20 cellular contexts compared by ENCODE assay signal in the genomic region with DNA sequence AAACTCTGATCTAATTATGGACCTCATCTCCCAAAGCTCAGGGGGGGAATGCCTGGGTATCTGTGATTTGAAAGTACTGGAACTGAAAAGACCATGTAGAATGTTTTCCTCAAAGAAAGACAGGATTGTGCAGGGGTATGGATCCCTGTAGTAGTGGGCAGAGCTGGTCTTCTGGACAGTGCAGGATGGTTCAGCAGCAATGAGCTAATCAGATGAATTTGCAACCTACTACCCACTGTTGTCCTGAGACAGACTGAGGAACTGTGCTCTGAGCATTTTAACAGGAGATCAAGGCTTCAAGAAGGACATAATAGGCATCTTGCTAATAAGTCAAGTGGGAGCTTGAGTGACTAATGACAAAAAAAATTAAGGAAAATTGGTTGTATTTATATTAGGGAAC.
DNase-seq lines count a peak whose midpoint lies in the region; ATAC-seq and TF ChIP-seq lines count a peak whose summit lies in the region.
"Had no signal": no experiment of that assay in that cellular context is flagged by ENCODE, and none has a peak within 500 bp of the region (broad histone marks: within the 10 kb centered on the region; RNA-seq: fewer than 3 reads in every experiment).

No MANE protein-coding gene starts in this region.

- no peak overlapping the region for H3K4ac ChIP-seq in mesendoderm (ENCODE audit: low read depth, low read length)

- peak overlapping the region; percentile 19 for H3K4me3 Mint-ChIP-seq in stimulated activated naive CD8-positive, alpha-beta T cell treated with anti-CD3 and anti-CD28 coated beads, Interleukin-15, Interleukin-2, amounts not matched to agents 100 ng/mL and 50 ng/mL, for 24 hours
- H3K4me3 Mint-ChIP-seq in activated CD4-positive, alpha-beta memory T cell treated with anti-CD3 and anti-CD28 coated beads, Interleukin-2, amount 10 ng/mL, durations not matched to agents 7 days and 5 days: peak overlapping the region; percentile 37
- H3K4me3 Mint-ChIP-seq: memory B cell, naive B cell had no signal

- H3K27me3 ChIP-seq in mesendoderm (ENCODE audit: insufficient read depth, low read length, poor library complexity) (no peaks in the 10 kb centered on the region), right lobe of liver (no peaks in the 10 kb centered on the region)
- H3K27me3 ChIP-seq: ascending aorta, esophagus squamous epithelium, sigmoid colon had no signal

- H3K4me1 ChIP-seq in mesendoderm (ENCODE audit: control insufficient read depth, low read depth, low read length): no peaks in the 10 kb centered on the region
- H3K4me1 ChIP-seq in right lobe of liver: no peaks in the 10 kb centered on the region
- H3K4me1 ChIP-seq: ascending aorta had no signal

- peaks cover 8% of the 10 kb centered on the region for H3K36me3 Mint-ChIP-seq in stimulated activated naive CD8-positive, alpha-beta T cell treated with anti-CD3 and anti-CD28 coated beads, Interleukin-15, Interleukin-2, amounts not matched to agents 100 ng/mL and 50 ng/mL, for 24 hours (ENCODE audit: low read depth)
- H3K36me3 Mint-ChIP-seq in activated CD4-positive, alpha-beta memory T cell treated with anti-CD3 and anti-CD28 coated beads, Interleukin-2, amount 10 ng/mL, durations not matched to agents 7 days and 5 days (ENCODE audit: low read depth): peaks cover 54% of the 10 kb centered on the region
- H3K36me3 Mint-ChIP-seq: memory B cell had no signal

- H3K4me3 ChIP-seq in epithelial cell of esophagus (ENCODE audit: low read length) (no peak overlapping the region), mesendoderm (ENCODE audit: low read length) (no peak overlapping the region), right lobe of liver (no peak overlapping the region)
- H3K4me3 ChIP-seq: ascending aorta, esophagus squamous epithelium, PC-9, sigmoid colon, thoracic aorta had no signal

- H3K36me3 ChIP-seq in mesendoderm (ENCODE audit: control insufficient read depth, insufficient read depth, low read length): no peaks in the 10 kb centered on the region
- H3K36me3 ChIP-seq in right lobe of liver: no peaks in the 10 kb centered on the region
- H3K36me3 ChIP-seq: ascending aorta, esophagus squamous epithelium, sigmoid colon, thoracic aorta had no signal

- no peak overlapping the region for H2BK5ac ChIP-seq in mesendoderm (ENCODE audit: low read length)

- ATAC-seq in stimulated activated naive CD8-positive, alpha-beta T cell treated with anti-CD3 and anti-CD28 coated beads, Interleukin-15, Interleukin-2, amounts not matched to agents 100 U/mL and 50 U/mL, for 24 hours: no peak
- no peak for ATAC-seq in right lobe of liver

- intact Hi-C loops in right lobe of liver (cut with DNase I): no loop called here

- H4K8ac ChIP-seq in mesendoderm (ENCODE audit: low read depth, low read length): no peak overlapping the region

- H3K4me2 ChIP-seq in mesendoderm (ENCODE audit: low read length): no peak overlapping the region
- H3K4me2 ChIP-seq: PC-9 had no signal

- no peak overlapping the region for H2AK5ac ChIP-seq in mesendoderm (ENCODE audit: low read length)

- POLR2A ChIA-PET in activated CD4-positive, alpha-beta memory T cell treated with anti-CD3 and anti-CD28 coated beads, Interleukin-2, amount 10 ng/mL, durations not matched to agents 7 days and 5 days (lab: Charles Lee): interaction anchor here (0.5 to 4.3 kb wide), 15 partner anchors 8 to 60 kb away, joined by 3 to 30 read pairs (median 6); no protein-coding TSS in a partner anchor

- H3K4me1 Mint-ChIP-seq in stimulated activated naive CD8-positive, alpha-beta T cell treated with anti-CD3 and anti-CD28 coated beads, Interleukin-15, Interleukin-2, amounts not matched to agents 100 ng/mL and 50 ng/mL, for 24 hours (ENCODE audit: low read depth): peaks cover 92% of the 10 kb centered on the region
- peaks cover 84% of the 10 kb centered on the region for H3K4me1 Mint-ChIP-seq in activated CD4-positive, alpha-beta memory T cell treated with anti-CD3 and anti-CD28 coated beads, Interleukin-2, amount 10 ng/mL, durations not matched to agents 7 days and 5 days

- no peak overlapping the region for H3K23ac ChIP-seq in mesendoderm (ENCODE audit: low read length)

- DNase-seq in stimulated activated naive CD8-positive, alpha-beta T cell treated with anti-CD3 and anti-CD28 coated beads, Interleukin-15, Interleukin-2, amounts not matched to agents 100 U/mL and 50 U/mL, for 24 hours: no peak
- DNase-seq in activated CD4-positive, alpha-beta memory T cell treated with anti-CD3 and anti-CD28 coated beads, Interleukin-2, amount 10 ng/mL, durations not matched to agents 7 days and 5 days: no peak
- peak; percentile 5 for DNase-seq in epithelial cell of esophagus (ENCODE audit: low read depth)
- no peak for DNase-seq in NCI-H2171 treated with DMSO at 0.1 percent for 48 hours (lab: John Stamatoyannopoulos, UW)
- no peak for DNase-seq in mesendoderm
- DNase-seq in right lobe of liver: no peak
- DNase-seq: cerebellar nuclear complex, DMS79 treated with DMSO at 0.1 percent for 48 hours, esophagus squamous epithelium, GOT3, naive B cell, NCI-H146, SIG-M5, sigmoid colon, T-helper 1 cell had no signal

- H3K18ac ChIP-seq in mesendoderm (ENCODE audit: low read length): no peak overlapping the region

- no peak for TF ChIP-seq POLR2A in right lobe of liver (IDR thresholded peaks at IDR 0.05)

- no peaks in the 10 kb centered on the region for H3K79me1 ChIP-seq in mesendoderm (ENCODE audit: low read length)

- no peak overlapping the region for H2BK15ac ChIP-seq in mesendoderm (replicated peaks; ENCODE audit: low read depth)

- no peak overlapping the region for H2BK120ac ChIP-seq in mesendoderm (ENCODE audit: low read depth, low read length)

- no peak for TF ChIP-seq CTCF in epithelial cell of esophagus (IDR thresholded peaks at IDR 0.05; ENCODE audit: insufficient read depth, low read depth, low read length, missing control alignments)
- TF ChIP-seq CTCF in right lobe of liver (IDR thresholded peaks at IDR 0.05): no peak

- H3K56ac ChIP-seq in mesendoderm (ENCODE audit: low read length): no peak overlapping the region

- CTCF ChIA-PET in activated CD4-positive, alpha-beta memory T cell treated with anti-CD3 and anti-CD28 coated beads, Interleukin-2, amount 10 ng/mL, durations not matched to agents 7 days and 5 days (lab: Charles Lee): interaction anchor here (0.6 to 4.0 kb wide), 12 partner anchors 9 to 126 kb away, joined by 3 to 27 read pairs (median 4); no protein-coding TSS in a partner anchor

- H3K79me2 ChIP-seq in mesendoderm (ENCODE audit: control insufficient read depth, insufficient read depth, low read length): no peaks in the 10 kb centered on the region

- H3K9me3 Mint-ChIP-seq in stimulated activated naive CD8-positive, alpha-beta T cell treated with anti-CD3 and anti-CD28 coated beads, Interleukin-15, Interleukin-2, amounts not matched to agents 100 ng/mL and 50 ng/mL, for 24 hours: no peaks in the 10 kb centered on the region
- no peaks in the 10 kb centered on the region for H3K9me3 Mint-ChIP-seq in activated CD4-positive, alpha-beta memory T cell treated with anti-CD3 and anti-CD28 coated beads, Interleukin-2, amount 10 ng/mL, durations not matched to agents 7 days and 5 days
- H3K9me3 Mint-ChIP-seq: memory B cell, naive B cell had no signal

- H3K27ac ChIP-seq in mesendoderm (ENCODE audit: low read depth, low read length) (no peak overlapping the region), right lobe of liver (no peak overlapping the region)
- H3K27ac ChIP-seq: ascending aorta, esophagus squamous epithelium, PC-9, sigmoid colon, thoracic aorta had no signal

- H3K9ac ChIP-seq in mesendoderm (ENCODE audit: low read length): no peak overlapping the region

- H3K27me3 Mint-ChIP-seq in stimulated activated naive CD8-positive, alpha-beta T cell treated with anti-CD3 and anti-CD28 coated beads, Interleukin-15, Interleukin-2, amounts not matched to agents 100 ng/mL and 50 ng/mL, for 24 hours: no peaks in the 10 kb centered on the region
- H3K27me3 Mint-ChIP-seq in activated CD4-positive, alpha-beta memory T cell treated with anti-CD3 and anti-CD28 coated beads, Interleukin-2, amount 10 ng/mL, durations not matched to agents 7 days and 5 days: no peaks in the 10 kb centered on the region

- H3K9me3 ChIP-seq in right lobe of liver: no peaks in the 10 kb centered on the region
- H3K9me3 ChIP-seq: ascending aorta, esophagus squamous epithelium, sigmoid colon, thoracic aorta had no signal

- no peak overlapping the region for H4K5ac ChIP-seq in mesendoderm (ENCODE audit: low read length)

- peak overlapping the region; percentile 83 for H3K27ac Mint-ChIP-seq in stimulated activated naive CD8-positive, alpha-beta T cell treated with anti-CD3 and anti-CD28 coated beads, Interleukin-15, Interleukin-2, amounts not matched to agents 100 ng/mL and 50 ng/mL, for 24 hours
- peak overlapping the region; percentile 67 for H3K27ac Mint-ChIP-seq in activated CD4-positive, alpha-beta memory T cell treated with anti-CD3 and anti-CD28 coated beads, Interleukin-2, amount 10 ng/mL, durations not matched to agents 7 days and 5 days
- H3K27ac Mint-ChIP-seq: memory B cell had no signal
